ENCODE assay signal across 1 cellular context in genomic region chr1:171344473-171344820, GRCh38.
A peak's percentile ranks its signal among the peaks of the same experiment; 100 is the strongest.
TF ChIP-seq lines count a peak whose summit lies in the region.

No MANE protein-coding gene starts in this region.

TF ChIP-seq in HepG2, 621 proteins besides CTCF, POLR2A, EP300 and RAD21 (continued from another document and continues in another):
- TF ChIP-seq ATF4 (CRISPR knock-in tag; IDR thresholded peaks at IDR 0.05) = no peak
- no peak for TF ChIP-seq ZSCAN25 (CRISPR knock-in tag; IDR thresholded peaks at IDR 0.05)
- no peak for TF ChIP-seq PBX3 (CRISPR knock-in tag; IDR thresholded peaks at IDR 0.05; ENCODE audit: borderline replicate concordance)
- TF ChIP-seq ZMAT5 (CRISPR knock-in tag; IDR thresholded peaks at IDR 0.05; ENCODE audit: borderline replicate concordance, low read depth) = no peak
- TF ChIP-seq ZNF225 (CRISPR knock-in tag; IDR thresholded peaks at IDR 0.05) = no peak
- TF ChIP-seq ZNF530 (CRISPR knock-in tag; IDR thresholded peaks at IDR 0.05; ENCODE audit: low read depth) = no peak
- TF ChIP-seq GLI4 (CRISPR knock-in tag; IDR thresholded peaks at IDR 0.05; ENCODE audit: borderline replicate concordance) = no peak
- TF ChIP-seq ZBTB42 (CRISPR knock-in tag; IDR thresholded peaks at IDR 0.05) = no peak
- TF ChIP-seq CEBPG (CRISPR knock-in tag; IDR thresholded peaks at IDR 0.05) = peak; percentile 94
- TF ChIP-seq ZNF792 (CRISPR knock-in tag; IDR thresholded peaks at IDR 0.05) = no peak
- no peak for TF ChIP-seq MXD3 (CRISPR knock-in tag; IDR thresholded peaks at IDR 0.05)
- TF ChIP-seq KDM5B (CRISPR knock-in tag; IDR thresholded peaks at IDR 0.05; ENCODE audit: borderline replicate concordance) = no peak
- TF ChIP-seq ZBTB33 (CRISPR knock-in tag; IDR thresholded peaks at IDR 0.05) = no peak
- TF ChIP-seq SNAPC4 (CRISPR knock-in tag; IDR thresholded peaks at IDR 0.05) = no peak
- no peak for TF ChIP-seq NFIB (CRISPR knock-in tag; IDR thresholded peaks at IDR 0.05; ENCODE audit: borderline replicate concordance)
- TF ChIP-seq GFI1 (CRISPR knock-in tag; IDR thresholded peaks at IDR 0.05; ENCODE audit: borderline replicate concordance) = no peak
- peak; percentile 81; the same call in 1 of the 2 replicates for TF ChIP-seq HOMEZ (CRISPR knock-in tag; IDR thresholded peaks at IDR 0.05; ENCODE audit: low read depth)
- TF ChIP-seq HHEX (CRISPR knock-in tag; IDR thresholded peaks at IDR 0.05) = peak; percentile 21; the same call in 1 of the 2 replicates
- TF ChIP-seq ZNF720 (CRISPR knock-in tag; IDR thresholded peaks at IDR 0.05) = no peak
- TF ChIP-seq AHDC1 (CRISPR knock-in tag; IDR thresholded peaks at IDR 0.05; ENCODE audit: borderline replicate concordance) = peak; percentile 86
- TF ChIP-seq E2F5 (CRISPR knock-in tag; conservative IDR thresholded peaks at IDR 0.05) = no peak
- no peak for TF ChIP-seq ZNF547 (CRISPR knock-in tag; IDR thresholded peaks at IDR 0.05)
- no peak for TF ChIP-seq ZNF710 (CRISPR knock-in tag; IDR thresholded peaks at IDR 0.05; ENCODE audit: borderline replicate concordance)
- TF ChIP-seq SOX6 (IDR thresholded peaks at IDR 0.05) = no peak
- peak; percentile 42 for TF ChIP-seq SOX6 (CRISPR knock-in tag; IDR thresholded peaks at IDR 0.05)
- no peak for TF ChIP-seq NFRKB (IDR thresholded peaks at IDR 0.05)
- TF ChIP-seq KLF12 (CRISPR knock-in tag; IDR thresholded peaks at IDR 0.05; ENCODE audit: borderline replicate concordance) = no peak
- peak; percentile 45 for TF ChIP-seq PAXIP1 (CRISPR knock-in tag; conservative IDR thresholded peaks at IDR 0.05)
- TF ChIP-seq MED1 (CRISPR knock-in tag; IDR thresholded peaks at IDR 0.05) = peak; percentile 22; the same call in 1 of the 2 replicates
